ENCODE assay signal across 8 cellular contexts in genomic region chr9:14652729-14653377, GRCh38. TPM values are rescaled to one million over a fixed set of nuclear protein-coding genes. Genes with fewer than 3 reads are reported as not detected.
DNase-seq lines count a peak whose midpoint lies in the region; ATAC-seq and TF ChIP-seq lines count a peak whose summit lies in the region.

No MANE protein-coding gene starts in this region.

- no peak overlapping the region for H3K27ac ChIP-seq in C4-2B

- peak; percentile 88 for TF ChIP-seq CTCF in C4-2B (conservative IDR thresholded peaks at IDR 0.05)

- peak; percentile 15 for DNase-seq in HuH-7.5 (ENCODE audit: low spot score)
- DNase-seq in SK-N-DZ (ENCODE audit: low spot score): peak; percentile 16
- peak; percentile 28 for DNase-seq in iris pigment epithelial cell (ENCODE audit: low read depth)
- no peak for DNase-seq in activated naive CD4-positive, alpha-beta T cell (lab: John Stamatoyannopoulos, UW)
- DNase-seq in GOT3 (lab: John Stamatoyannopoulos, UW): no peak

- ATAC-seq in GM18909 (IDR thresholded peaks at IDR 0.05; ENCODE audit: poor library complexity, unreplicated experiment): no peak
- no peak for ATAC-seq in activated CD4-positive, CD25-positive, alpha-beta regulatory T cell treated with anti-CD3 and anti-CD28 coated beads, Interleukin-2, amount 50 U/mL, for 24 hours

RNA-seq across cellular contexts. Expression of gene ZDHHC21, which starts 40.4 kb away (rescaled TPM):
- 4.2 and 6.0 TPM in 2 replicates for polyA plus RNA-seq in SK-N-DZ (2014; cell fraction: cytosol; rRNA removed)
- 10.4 and 15.0 TPM in 2 replicates for polyA plus RNA-seq in SK-N-DZ (2014; cell fraction: nucleus; rRNA removed)

Comparison
In these comparisons a context has a peak if more than half of its experiments do, and no peak if none do; other contexts are left out.
1. DNase-seq: peak in HuH-7.5 (single experiment), SK-N-DZ (single experiment) and iris pigment epithelial cell (single experiment); none in activated naive CD4-positive, alpha-beta T cell (0 of 4) and GOT3 (single experiment).